14 cellular contexts compared by ENCODE assay signal in genomic region chr6:35035481-35036030, GRCh38.
A peak's percentile ranks its signal among the peaks of the same experiment; 100 is the strongest.
DNase-seq lines count a peak whose midpoint lies in the region; ATAC-seq, FAIRE-seq and TF ChIP-seq lines count a peak whose summit lies in the region.
"Had no signal": no experiment of that assay in that cellular context is flagged by ENCODE, and none has a peak within 500 bp of the region (broad histone marks: within the 10 kb centered on the region; RNA-seq: fewer than 3 reads in every experiment).

No MANE protein-coding gene starts in this region.

- H2AK9ac ChIP-seq in IMR-90 (replicated peaks; ENCODE audit: low read depth, low read length, poor library complexity): peak overlapping the region; percentile 20

- no peak overlapping the region for H2BK5ac ChIP-seq in IMR-90 (ENCODE audit: low read depth, low read length, poor library complexity, severe bottlenecking)

- TF ChIP-seq RAD21 in IMR-90 (IDR thresholded peaks at IDR 0.05; ENCODE audit: low read length): no peak

- no peak overlapping the region for H3K4ac ChIP-seq in IMR-90 (ENCODE audit: low read depth, low read length)

- H3K18ac ChIP-seq in IMR-90 (ENCODE audit: low read depth, low read length): no peak overlapping the region

- H3K4me2 ChIP-seq in IMR-90 (ENCODE audit: low read depth, low read length): no peak overlapping the region

- intact Hi-C loops in IMR-90 (cut with micrococcal nuclease): no loop called here
- intact Hi-C loops in colonic mucosa (cut with DNase I): no loop called here
- intact Hi-C loops in kidney (cut with DNase I): no loop called here
- intact Hi-C loops in stomach (cut with DNase I; ENCODE audit: low total_unique reads): no loop called here
- intact Hi-C loops in activated T-helper 1 cell treated with anti-CD3 and anti-CD28 coated beads, Interleukin-12 subunit alpha, Interleukin-12 subunit beta, Interleukin-2, Interleukin-4 antibody, amounts not matched to agents 30 ng/mL and 10 ng/mL and 1 ng/mL, durations not matched to agents 14 hours and 24 hours and 36 hours (cut with micrococcal nuclease): no loop called here

- TF ChIP-seq POLR2A in IMR-90 (IDR thresholded peaks at IDR 0.05; ENCODE audit: low read depth, low read length) (no peak), stomach (IDR thresholded peaks at IDR 0.05) (no peak)

- no peak overlapping the region for H3K9ac ChIP-seq in IMR-90 (ENCODE audit: low read depth, low read length)
- H3K9ac ChIP-seq in colonic mucosa (ENCODE audit: low read depth in 2 of 2, low read length in 2 of 2): peak overlapping the region in 1 of 2 donors; percentile 14
- no peak overlapping the region for H3K9ac ChIP-seq in kidney (ENCODE audit: low read length in 2 of 2)

- H3K9me3 ChIP-seq in IMR-90 (ENCODE audit: control insufficient read depth, insufficient read depth, low read length) (0 out of 2 replicates have a peak, but pooled peaks cover 2% of the 10 kb centered on the region), colonic mucosa (no peaks in the 10 kb centered on the region), kidney (ENCODE audit: control insufficient read depth in 1 of 2, low read length in 2 of 2) (no peaks in the 10 kb centered on the region), stomach (no peaks in the 10 kb centered on the region)

- no peaks in the 10 kb centered on the region; a peak in 1 of 4 replicates for H3K79me1 ChIP-seq in IMR-90 (ENCODE audit: low read depth in 1 of 2, low read length in 2 of 2)

- no peak for TF ChIP-seq EP300 in stomach (IDR thresholded peaks at IDR 0.05)

- H3K14ac ChIP-seq in IMR-90 (replicated peaks; ENCODE audit: low read depth, low read length): no peak overlapping the region

- no peak overlapping the region for H3K56ac ChIP-seq in IMR-90 (ENCODE audit: extremely low read depth, insufficient read depth, low read length)

- no peak overlapping the region for H4K91ac ChIP-seq in IMR-90 (ENCODE audit: insufficient read depth, low read depth, low read length)

- no peak overlapping the region for H3K27ac ChIP-seq in IMR-90 (ENCODE audit: insufficient read depth, low read length)
- peak overlapping the region; percentile 73 for H3K27ac ChIP-seq in colonic mucosa
- H3K27ac ChIP-seq in kidney (ENCODE audit: low read depth in 2 of 2, low read length in 2 of 2): peak overlapping the region; percentile 61 to 73
- peak overlapping the region; percentile 39 to 80 (median 73) for H3K27ac ChIP-seq in stomach

- no TSS peak for BruUV-seq in IMR-90 (replicated peaks; lab: Mats Ljungman, UMichigan)

- H3K9me3 Mint-ChIP-seq in activated T-helper 1 cell treated with anti-CD3 and anti-CD28 coated beads, Interleukin-12 subunit alpha, Interleukin-12 subunit beta, Interleukin-2, Interleukin-4 antibody, amounts not matched to agents 30 ng/mL and 10 ng/mL and 1 ng/mL, durations not matched to agents 14 hours and 24 hours and 36 hours: no peaks in the 10 kb centered on the region
- H3K9me3 Mint-ChIP-seq: activated T-cell treated with anti-CD3 and anti-CD28 coated beads, Interleukin-2, amount 50 U/mL, for 72 hours had no signal

- H3K4me1 ChIP-seq in IMR-90 (ENCODE audit: control insufficient read depth, insufficient read depth, low read length): peaks cover 11% of the 10 kb centered on the region
- H3K4me1 ChIP-seq in colonic mucosa: peaks cover 23% of the 10 kb centered on the region
- H3K4me1 ChIP-seq in kidney (ENCODE audit: control insufficient read depth in 1 of 2, insufficient read depth in 1 of 2, low read depth in 1 of 2, low read length in 2 of 2): peaks cover 3 to 13% of the 10 kb centered on the region in 2 donors
- H3K4me1 ChIP-seq in stomach: peaks cover 22 to 75% (median 55%) of the 10 kb centered on the region in 4 donors

- POLR2A ChIA-PET in IMR-90 (lab: Charles Lee; ENCODE audit: unreplicated experiment): no interaction called here

- no peak for DNase-seq in IMR-90
- DNase-seq in colonic mucosa: peak; percentile 39
- DNase-seq in kidney: no peak
- DNase-seq in stomach: no peak
- no peak for DNase-seq in activated T-helper 1 cell treated with anti-CD3 and anti-CD28 coated beads, Interleukin-12 subunit alpha, Interleukin-12 subunit beta, Interleukin-2, Interleukin-4 antibody, amounts not matched to agents 30 ng/mL and 10 ng/mL and 1 ng/mL, durations not matched to agents 14 hours and 24 hours and 36 hours (ENCODE audit: low spot score)
- no peak for DNase-seq in NCI-H2029 (lab: John Stamatoyannopoulos, UW)
- DNase-seq in DMS 273 treated with DMSO at 0.1 percent for 48 hours (lab: John Stamatoyannopoulos, UW): no peak
- DNase-seq: activated CD4-positive, alpha-beta T cell treated with anti-CD3 and anti-CD28 coated beads for 36 hours; activated T-cell treated with anti-CD3 and anti-CD28 coated beads, Interleukin-2, amount 50 U/mL, for 72 hours; amniotic stem cell; dorsolateral prefrontal cortex; Karpas-422 had no signal

- in situ Hi-C loops in IMR-90 (cut with MboI; ENCODE audit: low sequenced_read_pairs): no loop called here

- TF ChIP-seq CTCF in IMR-90 (conservative IDR thresholded peaks at IDR 0.05; ENCODE audit: low read depth, low read length) (no peak), colonic mucosa (IDR thresholded peaks at IDR 0.05) (no peak), kidney (IDR thresholded peaks at IDR 0.05; ENCODE audit: borderline replicate concordance, extremely low read depth, insufficient read depth) (no peak), stomach (IDR thresholded peaks at IDR 0.05) (no peak)

- no peak overlapping the region for H2BK20ac ChIP-seq in IMR-90 (ENCODE audit: low read depth, low read length)

- H4K20me1 ChIP-seq in IMR-90 (ENCODE audit: insufficient read depth, low read length): no peaks in the 10 kb centered on the region

- no peak overlapping the region for H3K23ac ChIP-seq in IMR-90 (ENCODE audit: low read depth, low read length)

- no peaks in the 10 kb centered on the region for H3K4me1 Mint-ChIP-seq in activated T-helper 1 cell treated with anti-CD3 and anti-CD28 coated beads, Interleukin-12 subunit alpha, Interleukin-12 subunit beta, Interleukin-2, Interleukin-4 antibody, amounts not matched to agents 30 ng/mL and 10 ng/mL and 1 ng/mL, durations not matched to agents 14 hours and 24 hours and 36 hours (ENCODE audit: low read depth)
- H3K4me1 Mint-ChIP-seq: activated CD4-positive, alpha-beta T cell treated with anti-CD3 and anti-CD28 coated beads for 36 hours had no signal

- ATAC-seq in IMR-90 (ENCODE audit: low read depth) (no peak), SK-N-SH treated with all-trans-retinoic acid at 6 μM for 48 hours (no peak)
- ATAC-seq: activated CD4-positive, alpha-beta T cell treated with anti-CD3 and anti-CD28 coated beads for 36 hours; activated T-cell treated with anti-CD3 and anti-CD28 coated beads, Interleukin-2, amount 50 U/mL, for 72 hours had no signal

- no peak overlapping the region for H3K4me3 ChIP-seq in IMR-90 (ENCODE audit: insufficient read depth, low read depth, low read length)
- no peak overlapping the region for H3K4me3 ChIP-seq in colonic mucosa
- H3K4me3 ChIP-seq in kidney (ENCODE audit: low read length in 2 of 2): no peak overlapping the region
- H3K4me3 ChIP-seq in stomach: no peak overlapping the region
- H3K4me3 ChIP-seq: dorsolateral prefrontal cortex had no signal

- no peak overlapping the region for H4K5ac ChIP-seq in IMR-90 (ENCODE audit: low read depth, low read length)

- no peak overlapping the region for H2AFZ ChIP-seq in IMR-90 (replicated peaks; ENCODE audit: low read length, poor library complexity)

- H3K27me3 Mint-ChIP-seq in activated T-helper 1 cell treated with anti-CD3 and anti-CD28 coated beads, Interleukin-12 subunit alpha, Interleukin-12 subunit beta, Interleukin-2, Interleukin-4 antibody, amounts not matched to agents 30 ng/mL and 10 ng/mL and 1 ng/mL, durations not matched to agents 14 hours and 24 hours and 36 hours (ENCODE audit: insufficient read depth): no peaks in the 10 kb centered on the region
- H3K27me3 Mint-ChIP-seq: activated CD4-positive, alpha-beta T cell treated with anti-CD3 and anti-CD28 coated beads for 36 hours had no signal

- dilution Hi-C loops in IMR-90 (cut with HindIII; ENCODE audit: low sequenced_read_pairs, unreplicated experiment): no loop called here

- H4K8ac ChIP-seq in IMR-90 (ENCODE audit: low read depth in 2 of 2, low read length in 2 of 2): no peak overlapping the region

- no peak for FAIRE-seq in kidney (lab: Jason Lieb, UNC)
- FAIRE-seq: GM19239 had no signal

- CTCF ChIA-PET in IMR-90 (lab: Yijun Ruan, JAX): no interaction called here

- H3K9me1 ChIP-seq in IMR-90 (ENCODE audit: insufficient read depth, low read length): peaks cover 15% of the 10 kb centered on the region; the same call in 1 of the 2 replicates

- no peak overlapping the region for H2BK15ac ChIP-seq in IMR-90 (ENCODE audit: low read depth, low read length)

- H3K27me3 ChIP-seq in IMR-90 (ENCODE audit: control insufficient read depth, insufficient read depth, low read length) (no peaks in the 10 kb centered on the region), colonic mucosa (no peaks in the 10 kb centered on the region), stomach (no peaks in the 10 kb centered on the region)
- H3K27me3 ChIP-seq: dorsolateral prefrontal cortex had no signal

- H3K27ac Mint-ChIP-seq in activated T-helper 1 cell treated with anti-CD3 and anti-CD28 coated beads, Interleukin-12 subunit alpha, Interleukin-12 subunit beta, Interleukin-2, Interleukin-4 antibody, amounts not matched to agents 30 ng/mL and 10 ng/mL and 1 ng/mL, durations not matched to agents 14 hours and 24 hours and 36 hours: no peak overlapping the region
- H3K27ac Mint-ChIP-seq: activated CD4-positive, alpha-beta T cell treated with anti-CD3 and anti-CD28 coated beads for 36 hours; activated T-cell treated with anti-CD3 and anti-CD28 coated beads, Interleukin-2, amount 50 U/mL, for 72 hours had no signal

- H2BK120ac ChIP-seq in IMR-90 (ENCODE audit: low read depth, low read length): no peak overlapping the region

- H3K4me3 Mint-ChIP-seq in activated T-helper 1 cell treated with anti-CD3 and anti-CD28 coated beads, Interleukin-12 subunit alpha, Interleukin-12 subunit beta, Interleukin-2, Interleukin-4 antibody, amounts not matched to agents 30 ng/mL and 10 ng/mL and 1 ng/mL, durations not matched to agents 14 hours and 24 hours and 36 hours: no peak overlapping the region
- H3K4me3 Mint-ChIP-seq: activated CD4-positive, alpha-beta T cell treated with anti-CD3 and anti-CD28 coated beads for 36 hours; activated T-cell treated with anti-CD3 and anti-CD28 coated beads, Interleukin-2, amount 50 U/mL, for 72 hours had no signal

- H3K36me3 Mint-ChIP-seq in activated T-helper 1 cell treated with anti-CD3 and anti-CD28 coated beads, Interleukin-12 subunit alpha, Interleukin-12 subunit beta, Interleukin-2, Interleukin-4 antibody, amounts not matched to agents 30 ng/mL and 10 ng/mL and 1 ng/mL, durations not matched to agents 14 hours and 24 hours and 36 hours (ENCODE audit: low read depth): no peaks in the 10 kb centered on the region

- peaks cover 1% of the 10 kb centered on the region; the same call in 1 of the 2 replicates for H3K36me3 ChIP-seq in IMR-90 (ENCODE audit: control insufficient read depth, insufficient read depth, low read length)
- no peaks in the 10 kb centered on the region for H3K36me3 ChIP-seq in colonic mucosa
- no peaks in the 10 kb centered on the region for H3K36me3 ChIP-seq in kidney (ENCODE audit: control insufficient read depth in 1 of 2, insufficient read depth in 2 of 2, low read length in 2 of 2)
- H3K36me3 ChIP-seq in stomach: peaks cover 0 to 27% (median 8%) of the 10 kb centered on the region in 4 donors

- no CpG with 5 or more reads among the region's 5 CpGs for WGBS in IMR-90 (ENCODE audit: extremely low coverage in 2 of 2, insufficient read length in 1 of 2), 2 experiments
- 18 to 42% (median 30%) methylated on average over 5 of the region's 5 CpGs for WGBS in stomach, 5 donors

- no peak overlapping the region for H2AK5ac ChIP-seq in IMR-90 (ENCODE audit: low read depth, low read length)
